Comparison of ENCODE assay signal across 8 cellular contexts in genomic region chr7:121369462-121369861, GRCh38. TPM values are rescaled to one million over a fixed set of nuclear protein-coding genes. Genes with fewer than 3 reads are reported as not detected.
DNase-seq lines count a peak whose midpoint lies in the region; ATAC-seq and TF ChIP-seq lines count a peak whose summit lies in the region.

No MANE protein-coding gene starts in this region.

- peaks cover 36% of the 10 kb centered on the region for H3K4me1 Mint-ChIP-seq in activated T-cell treated with anti-CD3 and anti-CD28 coated beads, Interleukin-2, amount 50 U/mL, for 4 hours (ENCODE audit: low read depth)

- no peak overlapping the region for H3K4me3 ChIP-seq in astrocyte of the spinal cord (ENCODE audit: low read depth, low read length)
- no peak overlapping the region for H3K4me3 ChIP-seq in retinal pigment epithelial cell (ENCODE audit: low read length)
- no peak overlapping the region for H3K4me3 ChIP-seq in aorta (ENCODE audit: low read length in 2 of 2)

- intact Hi-C loops in aorta (cut with DNase I) = loop anchor here in 1 of 2 donors (2.0 to 10.0 kb wide), 2 partner anchors 177 to 625 kb away; no protein-coding TSS in a partner anchor

- DNase-seq in activated T-cell treated with anti-CD3 and anti-CD28 coated beads, Interleukin-2, amount 50 U/mL, for 4 hours = no peak
- DNase-seq in activated T-cell treated with anti-CD3 and anti-CD28 coated beads, Interleukin-2, amount 50 U/mL, for 48 hours = no peak
- DNase-seq in astrocyte of the spinal cord (ENCODE audit: low read depth, low spot score) (peak; percentile 62), retinal pigment epithelial cell (ENCODE audit: low read depth) (peak; percentile 58), NCI-H2081 (lab: John Stamatoyannopoulos, UW) (no peak), mesenteric fat pad (ENCODE audit: low spot score) (no peak), aorta (no peak)

- WGBS in aorta, 2 donors = 25 to 29% methylated on average over 2 of the region's 2 CpGs

- peaks cover 17% of the 10 kb centered on the region for H3K36me3 Mint-ChIP-seq in activated T-cell treated with anti-CD3 and anti-CD28 coated beads, Interleukin-2, amount 50 U/mL, for 4 hours (ENCODE audit: insufficient read depth)

- H3K9me3 Mint-ChIP-seq in activated T-cell treated with anti-CD3 and anti-CD28 coated beads, Interleukin-2, amount 50 U/mL, for 4 hours = no peaks in the 10 kb centered on the region

- H3K36me3 ChIP-seq in aorta (ENCODE audit: control insufficient read depth in 1 of 2, insufficient read depth in 2 of 2, low read length in 1 of 2) = no peaks in the 10 kb centered on the region

- no peak overlapping the region for H3K4me3 Mint-ChIP-seq in activated T-cell treated with anti-CD3 and anti-CD28 coated beads, Interleukin-2, amount 50 U/mL, for 4 hours

- peak; percentile 16 to 37 for ATAC-seq in activated T-cell treated with anti-CD3 and anti-CD28 coated beads, Interleukin-2, amount 50 U/mL, for 4 hours
- ATAC-seq in HG03108 (IDR thresholded peaks at IDR 0.05; ENCODE audit: unreplicated experiment) (peak; percentile 40), aorta (ENCODE audit: low FRiP score) (no peak)

- H3K4me1 ChIP-seq in aorta (ENCODE audit: control insufficient read depth in 1 of 2, insufficient read depth in 2 of 2, low read length in 2 of 2) = no peaks in the 10 kb centered on the region

- H3K27me3 Mint-ChIP-seq in activated T-cell treated with anti-CD3 and anti-CD28 coated beads, Interleukin-2, amount 50 U/mL, for 4 hours (ENCODE audit: low read depth) = no peaks in the 10 kb centered on the region

- TF ChIP-seq CTCF in astrocyte of the spinal cord (IDR thresholded peaks at IDR 0.05; ENCODE audit: low read depth, low read length) (no peak), retinal pigment epithelial cell (conservative IDR thresholded peaks at IDR 0.05; ENCODE audit: low read depth, low read length) (no peak)

- H3K9me3 ChIP-seq in aorta (ENCODE audit: control insufficient read depth, low read length) = no peaks in the 10 kb centered on the region

- in situ Hi-C loops in astrocyte of the spinal cord (cut with HindIII; ENCODE audit: low sequenced_read_pairs) = no loop called here

- no peaks in the 10 kb centered on the region for H3K27me3 ChIP-seq in aorta (ENCODE audit: control insufficient read depth in 1 of 2, insufficient read depth in 2 of 2, low read length in 1 of 2)

- no peak overlapping the region for H3K27ac ChIP-seq in aorta (ENCODE audit: low read depth in 1 of 2, low read length in 2 of 2)

RNA-seq across cellular contexts. Expression of gene FAM3C, which starts 26.6 kb away (rescaled TPM):
- total RNA-seq in activated T-cell treated with anti-CD3 and anti-CD28 coated beads, Interleukin-2, amount 50 U/mL, for 4 hours = 10 to 100 TPM; 32.9 to 33.5 (median 33.1) TPM
- total RNA-seq in mesenteric fat pad = 44.8 TPM
- total RNA-seq in aorta = 10 to 100 TPM; 64.9 to 68.4 TPM
- polyA plus RNA-seq in aorta = 10 to 100 TPM; 36.7 to 49.6 TPM

RNA-seq across cellular contexts. Expression of gene WNT16, which starts 40.7 kb away (rescaled TPM):
- under 1 TPM in 2 of 3 donors, not detected in 1; 0.16 to 0.23 TPM for total RNA-seq in activated T-cell treated with anti-CD3 and anti-CD28 coated beads, Interleukin-2, amount 50 U/mL, for 4 hours
- total RNA-seq in mesenteric fat pad (not detected), aorta (not detected)
- not detected for polyA plus RNA-seq in aorta

Comparison
In these comparisons a context has a peak if more than half of its experiments do, and no peak if none do; other contexts are left out.
1. DNase-seq: peak in astrocyte of the spinal cord (single experiment) and retinal pigment epithelial cell (single experiment); none in activated T-cell treated with anti-CD3 and anti-CD28 coated beads, Interleukin-2, amount 50 U/mL, for 4 hours (single experiment), activated T-cell treated with anti-CD3 and anti-CD28 coated beads, Interleukin-2, amount 50 U/mL, for 48 hours (0 of 2), NCI-H2081 (0 of 2), mesenteric fat pad (single experiment) and aorta (0 of 2).